In genomic region chr3:126149960-126150515, GRCh38 we compare ENCODE assay signal across 17 cellular contexts. TPM values are rescaled to one million over a fixed set of nuclear protein-coding genes. Genes with fewer than 3 reads are reported as not detected.
"Had no signal": no experiment of that assay in that cellular context is flagged by ENCODE, and none has a peak within 500 bp of the region (broad histone marks: within the 10 kb centered on the region; RNA-seq: fewer than 3 reads in every experiment).

No MANE protein-coding gene starts in this region.

- H3K36me3 Mint-ChIP-seq: activated naive CD8-positive, alpha-beta T cell treated with anti-CD3 and anti-CD28 coated beads, Interleukin-2, amount 10 ng/mL, durations not matched to agents 7 days and 5 days; brain had no signal

- DNase-seq: activated CD4-positive, alpha-beta T cell treated with anti-CD3 and anti-CD28 coated beads, Interleukin-2, amount 50 U/mL, for 1 hour; activated CD4-positive, CD25-positive, alpha-beta regulatory T cell; activated naive CD8-positive, alpha-beta T cell treated with anti-CD3 and anti-CD28 coated beads, Interleukin-2, amount 10 ng/mL, durations not matched to agents 7 days and 5 days; erythroblast; nephron progenitor cell; stimulated activated CD4-positive, alpha-beta T cell treated with anti-CD3 and anti-CD28 coated beads, Interleukin-1b, Interleukin-23, amount 100 ng/mL, for 48 hours; stomach had no signal

- H3K4me3 Mint-ChIP-seq: activated naive CD8-positive, alpha-beta T cell treated with anti-CD3 and anti-CD28 coated beads, Interleukin-2, amount 10 ng/mL, durations not matched to agents 7 days and 5 days; activated T-helper 1 cell treated with anti-CD3 and anti-CD28 coated beads, Interleukin-12 subunit alpha, Interleukin-12 subunit beta, Interleukin-2, Interleukin-4 antibody, amounts not matched to agents 30 ng/mL and 10 ng/mL and 1 ng/mL, durations not matched to agents 14 hours and 24 hours and 36 hours; brain; central memory CD8-positive, alpha-beta T cell; dendritic cell treated with granulocyte-macrophage colony-stimulating factor and Interleukin-4, amounts not matched to agents 40 ng/mL and 50 ng/mL, for 4 days; nephron progenitor cell; T-helper 2 cell treated with Interferon-gamma antibody and Interleukin-4, amounts not matched to agents 5 μg/mL and 100 μg/mL, for 36 hours had no signal

- H3K27ac ChIP-seq: gastroesophageal sphincter, right lobe of liver, stomach had no signal

- H3K4me3 ChIP-seq: gastroesophageal sphincter, right lobe of liver, stomach had no signal

- H3K4me1 ChIP-seq: gastroesophageal sphincter, right lobe of liver, stomach had no signal

- H3K9me3 Mint-ChIP-seq: activated naive CD8-positive, alpha-beta T cell treated with anti-CD3 and anti-CD28 coated beads, Interleukin-2, amount 10 ng/mL, durations not matched to agents 7 days and 5 days; activated T-helper 1 cell treated with anti-CD3 and anti-CD28 coated beads, Interleukin-12 subunit alpha, Interleukin-12 subunit beta, Interleukin-2, Interleukin-4 antibody, amounts not matched to agents 30 ng/mL and 10 ng/mL and 1 ng/mL, durations not matched to agents 14 hours and 24 hours and 36 hours; central memory CD8-positive, alpha-beta T cell; dendritic cell treated with granulocyte-macrophage colony-stimulating factor and Interleukin-4, amounts not matched to agents 40 ng/mL and 50 ng/mL, for 4 days; nephron progenitor cell; T-helper 2 cell treated with Interferon-gamma antibody and Interleukin-4, amounts not matched to agents 5 μg/mL and 100 μg/mL, for 36 hours had no signal

- H3K27me3 ChIP-seq: gastroesophageal sphincter, right lobe of liver, stomach had no signal

- H3K27me3 Mint-ChIP-seq: central memory CD8-positive, alpha-beta T cell; dendritic cell treated with granulocyte-macrophage colony-stimulating factor and Interleukin-4, amounts not matched to agents 40 ng/mL and 50 ng/mL, for 4 days had no signal

- H3K4me1 Mint-ChIP-seq: activated naive CD8-positive, alpha-beta T cell treated with anti-CD3 and anti-CD28 coated beads, Interleukin-2, amount 10 ng/mL, durations not matched to agents 7 days and 5 days; brain; central memory CD8-positive, alpha-beta T cell; nephron progenitor cell had no signal

- H3K27ac Mint-ChIP-seq: activated naive CD8-positive, alpha-beta T cell treated with anti-CD3 and anti-CD28 coated beads, Interleukin-2, amount 10 ng/mL, durations not matched to agents 7 days and 5 days; activated T-helper 1 cell treated with anti-CD3 and anti-CD28 coated beads, Interleukin-12 subunit alpha, Interleukin-12 subunit beta, Interleukin-2, Interleukin-4 antibody, amounts not matched to agents 30 ng/mL and 10 ng/mL and 1 ng/mL, durations not matched to agents 14 hours and 24 hours and 36 hours; brain; dendritic cell treated with granulocyte-macrophage colony-stimulating factor and Interleukin-4, amounts not matched to agents 40 ng/mL and 50 ng/mL, for 4 days; nephron progenitor cell; T-helper 2 cell treated with Interferon-gamma antibody and Interleukin-4, amounts not matched to agents 5 μg/mL and 100 μg/mL, for 36 hours had no signal

- ATAC-seq: gastroesophageal sphincter had no signal

- H3K9me3 ChIP-seq: gastroesophageal sphincter, right lobe of liver, stomach had no signal

- FAIRE-seq: keratinocyte, urothelium cell line had no signal

RNA-seq across cellular contexts. Expression of gene ALDH1L1, which starts 30.3 kb away (rescaled TPM):
- total RNA-seq: activated naive CD8-positive, alpha-beta T cell treated with anti-CD3 and anti-CD28 coated beads, Interleukin-2, amount 10 ng/mL, durations not matched to agents 7 days and 5 days; activated T-helper 1 cell treated with anti-CD3 and anti-CD28 coated beads, Interleukin-12 subunit alpha, Interleukin-12 subunit beta, Interleukin-2, Interleukin-4 antibody, amounts not matched to agents 30 ng/mL and 10 ng/mL and 1 ng/mL, durations not matched to agents 14 hours and 24 hours and 36 hours; pulmonary artery endothelial cell had no signal
